8 cellular contexts compared by ENCODE assay signal in the genomic region with DNA sequence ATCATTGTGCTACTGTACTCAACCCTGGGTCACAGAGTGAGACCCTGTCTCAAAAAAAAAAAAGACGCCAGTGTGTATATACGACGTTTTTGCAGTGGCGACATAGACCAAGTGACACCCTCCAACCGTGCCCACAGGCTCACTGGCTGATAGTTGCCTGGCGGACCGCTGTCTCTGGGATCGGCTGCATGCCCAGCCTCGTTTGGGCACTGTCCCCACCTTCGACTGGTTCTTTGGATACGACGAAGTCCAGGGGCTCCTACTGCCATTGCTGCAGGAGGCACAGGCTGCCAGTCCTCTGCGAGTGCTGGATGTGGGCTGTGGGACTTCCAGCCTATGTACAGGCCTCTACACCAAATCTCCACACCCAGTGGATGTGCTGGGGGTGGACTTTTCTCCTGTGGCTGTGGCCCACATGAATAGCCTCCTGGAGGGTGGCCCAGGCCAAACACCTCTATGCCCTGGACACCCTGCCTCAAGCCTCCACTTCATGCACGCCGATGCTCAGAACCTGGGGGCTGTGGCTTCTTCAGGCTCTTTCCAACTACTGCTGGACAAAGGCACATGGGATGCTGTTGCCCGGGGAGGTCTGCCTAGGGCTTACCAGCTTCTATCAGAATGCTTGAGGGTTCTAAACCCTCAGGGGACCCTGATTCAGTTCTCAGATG. TPM values are rescaled to one million over a fixed set of nuclear protein-coding genes. Genes with fewer than 3 reads are reported as not detected.
DNase-seq lines count a peak whose midpoint lies in the region; ATAC-seq, FAIRE-seq and TF ChIP-seq lines count a peak whose summit lies in the region.

No MANE protein-coding gene starts in this region.

- intact Hi-C loops in kidney (cut with DNase I), result no loop called here

- CTCF ChIA-PET in activated CD4-positive, alpha-beta T cell treated with anti-CD3 and anti-CD28 coated beads, Interleukin-2, amount 10 ng/mL, durations not matched to agents 7 days and 5 days (lab: Charles Lee), result interaction anchor here (0.8 to 3.0 kb wide), 8 partner anchors 7 to 215 kb away, joined by 3 to 7 read pairs (median 4); a partner anchor contains a TSS

- H3K4me1 ChIP-seq in kidney (ENCODE audit: control insufficient read depth in 1 of 2, insufficient read depth in 1 of 2, low read depth in 1 of 2, low read length in 2 of 2), result peaks cover 14 to 16% of the 10 kb centered on the region in 2 donors
- peaks cover 30 to 45% of the 10 kb centered on the region in 2 donors for H3K4me1 ChIP-seq in thoracic aorta (ENCODE audit: control insufficient read depth in 1 of 2, low read depth in 2 of 2)

- TF ChIP-seq CTCF in kidney (IDR thresholded peaks at IDR 0.05; ENCODE audit: borderline replicate concordance, extremely low read depth, insufficient read depth) (no peak), thoracic aorta (IDR thresholded peaks at IDR 0.05) (no peak)

- no peaks in the 10 kb centered on the region for H3K27me3 Mint-ChIP-seq in activated CD4-positive, alpha-beta T cell treated with anti-CD3 and anti-CD28 coated beads, Interleukin-2, amount 10 ng/mL, durations not matched to agents 7 days and 5 days
- H3K27me3 Mint-ChIP-seq in activated naive CD8-positive, alpha-beta T cell treated with anti-CD3 and anti-CD28 coated beads for 36 hours, result no peaks in the 10 kb centered on the region

- POLR2A ChIA-PET in activated CD4-positive, alpha-beta T cell treated with anti-CD3 and anti-CD28 coated beads, Interleukin-2, amount 10 ng/mL, durations not matched to agents 7 days and 5 days (lab: Charles Lee), result interaction anchor here (1.0 to 1.1 kb wide), 2 partner anchors 59 to 189 kb away, joined by 3 to 7 read pairs; no protein-coding TSS in a partner anchor

- no peak for FAIRE-seq in kidney (lab: Jason Lieb, UNC)

- H3K27me3 ChIP-seq in thoracic aorta (replicated peaks; ENCODE audit: insufficient read depth), result no peaks in the 10 kb centered on the region

- peak overlapping the region; percentile 90 to 93 for H3K9ac ChIP-seq in kidney (ENCODE audit: low read length in 2 of 2)

- peaks cover 51% of the 10 kb centered on the region for H3K36me3 Mint-ChIP-seq in activated CD4-positive, alpha-beta T cell treated with anti-CD3 and anti-CD28 coated beads, Interleukin-2, amount 10 ng/mL, durations not matched to agents 7 days and 5 days (ENCODE audit: low read depth)
- peaks cover 78% of the 10 kb centered on the region for H3K36me3 Mint-ChIP-seq in activated naive CD8-positive, alpha-beta T cell treated with anti-CD3 and anti-CD28 coated beads for 36 hours

- peak overlapping the region; percentile 93 to 94 for H3K4me3 ChIP-seq in kidney (ENCODE audit: low read length in 2 of 2)
- peak overlapping the region; percentile 72 for H3K4me3 ChIP-seq in thoracic aorta

- peaks cover 49% of the 10 kb centered on the region for H3K4me1 Mint-ChIP-seq in activated CD4-positive, alpha-beta T cell treated with anti-CD3 and anti-CD28 coated beads, Interleukin-2, amount 10 ng/mL, durations not matched to agents 7 days and 5 days
- peaks cover 51% of the 10 kb centered on the region for H3K4me1 Mint-ChIP-seq in activated naive CD8-positive, alpha-beta T cell treated with anti-CD3 and anti-CD28 coated beads for 36 hours

- H3K27ac ChIP-seq in kidney (ENCODE audit: low read depth in 2 of 2, low read length in 2 of 2) (peak overlapping the region; percentile 79 to 89), thoracic aorta (peak overlapping the region; percentile 86 to 90)

- peak overlapping the region; percentile 93 for H3K27ac Mint-ChIP-seq in activated CD4-positive, alpha-beta T cell treated with anti-CD3 and anti-CD28 coated beads, Interleukin-2, amount 10 ng/mL, durations not matched to agents 7 days and 5 days
- peak overlapping the region; percentile 95 for H3K27ac Mint-ChIP-seq in activated naive CD8-positive, alpha-beta T cell treated with anti-CD3 and anti-CD28 coated beads for 36 hours

- H3K4me3 Mint-ChIP-seq in activated CD4-positive, alpha-beta T cell treated with anti-CD3 and anti-CD28 coated beads, Interleukin-2, amount 10 ng/mL, durations not matched to agents 7 days and 5 days, result peak overlapping the region; percentile 98
- H3K4me3 Mint-ChIP-seq in activated naive CD8-positive, alpha-beta T cell treated with anti-CD3 and anti-CD28 coated beads for 36 hours, result peak overlapping the region; percentile 93

- ATAC-seq in thoracic aorta (ENCODE audit: insufficient number of reproducible peaks, low FRiP score, low read depth), result no peak

- no peaks in the 10 kb centered on the region for H3K9me3 Mint-ChIP-seq in activated CD4-positive, alpha-beta T cell treated with anti-CD3 and anti-CD28 coated beads, Interleukin-2, amount 10 ng/mL, durations not matched to agents 7 days and 5 days
- H3K9me3 Mint-ChIP-seq in activated naive CD8-positive, alpha-beta T cell treated with anti-CD3 and anti-CD28 coated beads for 36 hours, result no peaks in the 10 kb centered on the region

- H3K9me3 ChIP-seq in kidney (ENCODE audit: control insufficient read depth in 1 of 2, low read length in 2 of 2) (no peaks in the 10 kb centered on the region), thoracic aorta (no peaks in the 10 kb centered on the region)

- DNase-seq in activated CD4-positive, alpha-beta T cell treated with anti-CD3 and anti-CD28 coated beads, Interleukin-2, amount 10 ng/mL, durations not matched to agents 7 days and 5 days, result no peak
- no peak for DNase-seq in activated CD4-positive, alpha-beta T cell treated with anti-CD3 and anti-CD28 coated beads for 48 hours
- no peak for DNase-seq in activated naive CD8-positive, alpha-beta T cell treated with anti-CD3 and anti-CD28 coated beads for 36 hours
- DNase-seq in kidney (peak; percentile 79), thoracic aorta (ENCODE audit: low spot score) (no peak), OCI-M2 (lab: John Stamatoyannopoulos, UW; ENCODE audit: unreplicated experiment) (no peak), GF-D8 (lab: John Stamatoyannopoulos, UW) (no peak), DMS 273 (lab: John Stamatoyannopoulos, UW; ENCODE audit: unreplicated experiment) (no peak)

- H3K36me3 ChIP-seq in kidney (ENCODE audit: control insufficient read depth in 1 of 2, insufficient read depth in 2 of 2, low read length in 2 of 2) (no peaks in the 10 kb centered on the region), thoracic aorta (peaks cover 9% of the 10 kb centered on the region)

RNA-seq across cellular contexts. Expression of a gene that starts 1.3 kb away (rescaled TPM):
- 10 to 100 TPM; 11.0 to 18.2 TPM for total RNA-seq in activated CD4-positive, alpha-beta T cell treated with anti-CD3 and anti-CD28 coated beads, Interleukin-2, amount 10 ng/mL, durations not matched to agents 7 days and 5 days
- 10 to 100 TPM; 28.7 to 39.7 TPM for total RNA-seq in activated naive CD8-positive, alpha-beta T cell treated with anti-CD3 and anti-CD28 coated beads for 36 hours
- total RNA-seq in kidney, result 12.1 TPM
- polyA plus RNA-seq in kidney (ENCODE audit: insufficient read depth, low read depth, low replicate concordance), result 8.2 TPM
- 1 to 10 TPM; 1.5 to 2.9 TPM for total RNA-seq in thoracic aorta

RNA-seq across cellular contexts. Expression of a gene that starts 1.4 kb away (rescaled TPM):
- 10 to 100 TPM; 86.0 to 93.9 TPM for total RNA-seq in activated CD4-positive, alpha-beta T cell treated with anti-CD3 and anti-CD28 coated beads, Interleukin-2, amount 10 ng/mL, durations not matched to agents 7 days and 5 days
- 100 to 1,000 TPM; 147 to 159 TPM for total RNA-seq in activated naive CD8-positive, alpha-beta T cell treated with anti-CD3 and anti-CD28 coated beads for 36 hours
- 44.5 TPM for total RNA-seq in kidney
- 138 TPM for polyA plus RNA-seq in kidney (ENCODE audit: insufficient read depth, low read depth, low replicate concordance)
- total RNA-seq in thoracic aorta, result 10 to 100 TPM; 20.5 to 28.6 TPM

RNA-seq across cellular contexts. Expression of a gene that starts 5.1 kb away (rescaled TPM):
- 1 to 10 TPM; 6.7 to 7.4 TPM for total RNA-seq in activated CD4-positive, alpha-beta T cell treated with anti-CD3 and anti-CD28 coated beads, Interleukin-2, amount 10 ng/mL, durations not matched to agents 7 days and 5 days
- total RNA-seq in activated naive CD8-positive, alpha-beta T cell treated with anti-CD3 and anti-CD28 coated beads for 36 hours, result 1 to 10 TPM; 5.0 to 5.7 TPM
- total RNA-seq in kidney, result 7.6 TPM
- polyA plus RNA-seq in kidney (ENCODE audit: insufficient read depth, low read depth, low replicate concordance), result 24.8 TPM
- total RNA-seq in thoracic aorta, result 1 to 10 TPM; 2.3 to 7.3 TPM

RNA-seq across cellular contexts. Expression of a gene that starts 5.7 kb away (rescaled TPM):
- total RNA-seq in activated CD4-positive, alpha-beta T cell treated with anti-CD3 and anti-CD28 coated beads, Interleukin-2, amount 10 ng/mL, durations not matched to agents 7 days and 5 days, result 10 to 100 TPM; 19.5 to 21.3 TPM
- 10 to 100 TPM; 22.6 to 26.0 TPM for total RNA-seq in activated naive CD8-positive, alpha-beta T cell treated with anti-CD3 and anti-CD28 coated beads for 36 hours
- total RNA-seq in kidney, result 7.9 TPM
- polyA plus RNA-seq in kidney (ENCODE audit: insufficient read depth, low read depth, low replicate concordance), result 5.3 TPM
- 1 to 10 TPM; 3.7 to 7.8 TPM for total RNA-seq in thoracic aorta

RNA-seq across cellular contexts. Expression of a gene that starts 12.5 kb away (rescaled TPM):
- total RNA-seq in activated CD4-positive, alpha-beta T cell treated with anti-CD3 and anti-CD28 coated beads, Interleukin-2, amount 10 ng/mL, durations not matched to agents 7 days and 5 days, result 100 to 1,000 TPM; 126 to 146 TPM
- total RNA-seq in activated naive CD8-positive, alpha-beta T cell treated with anti-CD3 and anti-CD28 coated beads for 36 hours, result 100 to 1,000 TPM; 123 to 124 TPM
- total RNA-seq in kidney (89.2 TPM), thoracic aorta (100 to 1,000 TPM in 1 of 2 donors, 10 to 100 TPM in 1; 88.6 to 159 TPM)
- polyA plus RNA-seq in kidney (ENCODE audit: insufficient read depth, low read depth, low replicate concordance), result 139 TPM
